Comparison of ENCODE assay signal across 27 cellular contexts in the genomic region with DNA sequence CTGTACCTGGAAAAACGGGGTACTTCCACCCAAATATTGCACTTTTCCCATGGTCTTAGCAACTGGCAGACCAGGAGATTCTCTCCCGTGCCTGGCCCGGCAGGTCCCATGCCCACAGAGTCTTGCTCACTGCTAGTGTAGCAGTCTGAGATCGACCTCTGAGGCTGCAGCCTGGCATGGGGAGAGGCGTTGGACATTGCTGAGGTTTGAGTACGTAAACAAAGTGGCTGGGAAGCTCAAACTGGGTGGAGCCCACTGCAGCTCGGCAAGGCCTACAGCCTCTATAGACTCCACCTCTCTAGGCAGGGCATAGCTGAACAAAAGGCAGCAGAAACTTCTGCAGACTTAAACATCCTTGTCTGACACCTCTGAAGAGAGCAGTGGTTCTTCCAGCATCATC.
"Had no signal": no experiment of that assay in that cellular context is flagged by ENCODE, and none has a peak within 500 bp of the region (broad histone marks: within the 10 kb centered on the region; RNA-seq: fewer than 3 reads in every experiment).

No MANE protein-coding gene starts in this region.

- ATAC-seq: natural killer cell; psoas muscle; right cardiac atrium; right lobe of liver; stimulated activated effector memory CD8-positive, alpha-beta T cell treated with anti-CD3 and anti-CD28 coated beads, Interleukin-12 subunit alpha, Interleukin-12 subunit beta, amount 100 ng/mL, for 72 hours; stimulated activated naive B cell treated with anti-CD40 and anti-IgM and Interleukin-4, amounts not matched to agents 10 μg/mL and 1 μg/mL and 100 μg/mL, for 72 hours had no signal

- H3K36me3 Mint-ChIP-seq: natural killer cell; neural progenitor cell; stimulated activated effector memory CD8-positive, alpha-beta T cell treated with anti-CD3 and anti-CD28 coated beads, Interleukin-12 subunit alpha, Interleukin-12 subunit beta, amount 100 ng/mL, for 72 hours; stimulated activated naive B cell treated with anti-CD40 and anti-IgM and Interleukin-4, amounts not matched to agents 10 μg/mL and 1 μg/mL and 100 μg/mL, for 72 hours had no signal

- H3K4me3 ChIP-seq: neural progenitor cell, ovary, psoas muscle, right lobe of liver, sigmoid colon, stomach, thoracic aorta, thyroid gland, tibial nerve, upper lobe of left lung, vagina had no signal

- H3K9me3 ChIP-seq: ovary, psoas muscle, right lobe of liver, sigmoid colon, stomach, thoracic aorta, thyroid gland, tibial nerve, upper lobe of left lung, vagina had no signal

- H3K27me3 ChIP-seq: neural progenitor cell, ovary, right lobe of liver, thyroid gland, upper lobe of left lung, vagina had no signal

- H3K36me3 ChIP-seq: neural progenitor cell, ovary, right lobe of liver, sigmoid colon, stomach, thoracic aorta, thyroid gland, tibial nerve, upper lobe of left lung, vagina had no signal

- H3K4me1 ChIP-seq: neural progenitor cell, parathyroid adenoma, psoas muscle, right lobe of liver, stomach, thyroid gland, tibial nerve, upper lobe of left lung, vagina had no signal

- H2AFZ ChIP-seq: neural progenitor cell, parathyroid adenoma had no signal

- H3K9me3 Mint-ChIP-seq: natural killer cell; neural progenitor cell; stimulated activated effector memory CD8-positive, alpha-beta T cell treated with anti-CD3 and anti-CD28 coated beads, Interleukin-12 subunit alpha, Interleukin-12 subunit beta, amount 100 ng/mL, for 72 hours; stimulated activated naive CD8-positive, alpha-beta T cell treated with anti-CD3 and anti-CD28 coated beads, Interleukin-15, Interleukin-2, amounts not matched to agents 100 ng/mL and 50 ng/mL, for 24 hours had no signal

- H3K4me1 Mint-ChIP-seq: natural killer cell; nephron; neural progenitor cell; stimulated activated effector memory CD8-positive, alpha-beta T cell treated with anti-CD3 and anti-CD28 coated beads, Interleukin-12 subunit alpha, Interleukin-12 subunit beta, amount 100 ng/mL, for 72 hours; stimulated activated naive B cell treated with anti-CD40 and anti-IgM and Interleukin-4, amounts not matched to agents 10 μg/mL and 1 μg/mL and 100 μg/mL, for 72 hours had no signal

- H3K79me2 ChIP-seq: parathyroid adenoma had no signal

- H3K27ac ChIP-seq: neural progenitor cell, ovary, parathyroid adenoma, psoas muscle, right lobe of liver, sigmoid colon, stomach, thoracic aorta, thyroid gland, tibial nerve, upper lobe of left lung, vagina had no signal

- DNase-seq: natural killer cell; occipital lobe; ovary; psoas muscle; right cardiac atrium; right lobe of liver; sigmoid colon; small intestine; stimulated activated CD4-positive, alpha-beta T cell treated with anti-CD3 and anti-CD28 coated beads, Interleukin-15, amount 100 ng/mL, for 24 hours; stimulated activated CD4-positive, alpha-beta T cell treated with anti-CD3 and anti-CD28 coated beads, Interleukin-2, amount 100 ng/mL, for 24 hours; stimulated activated CD4-positive, alpha-beta T cell treated with anti-CD3 and anti-CD28 coated beads, Interleukin-2, amount 100 ng/mL, for 48 hours; stimulated activated CD4-positive, alpha-beta T cell treated with anti-CD3 and anti-CD28 coated beads, Interleukin-4, amount 100 ng/mL, for 24 hours; stimulated activated naive B cell treated with anti-CD40 and anti-IgM and Interleukin-4, amounts not matched to agents 10 μg/mL and 1 μg/mL and 100 μg/mL, for 72 hours; stimulated activated naive CD4-positive, alpha-beta T cell treated with Interleukin-2 at 50 U/mL for 16 hours; stomach; thyroid gland; trophoblast cell; upper lobe of left lung had no signal

- H3K4me2 ChIP-seq: neural progenitor cell had no signal

- H3K27ac Mint-ChIP-seq: natural killer cell; nephron; neural progenitor cell; progenitor cell of endocrine pancreas; stimulated activated effector memory CD8-positive, alpha-beta T cell treated with anti-CD3 and anti-CD28 coated beads, Interleukin-12 subunit alpha, Interleukin-12 subunit beta, amount 100 ng/mL, for 72 hours; stimulated activated naive B cell treated with anti-CD40 and anti-IgM and Interleukin-4, amounts not matched to agents 10 μg/mL and 1 μg/mL and 100 μg/mL, for 72 hours; stimulated activated naive CD8-positive, alpha-beta T cell treated with anti-CD3 and anti-CD28 coated beads, Interleukin-15, Interleukin-2, amounts not matched to agents 100 ng/mL and 50 ng/mL, for 24 hours had no signal

- H3K4me3 Mint-ChIP-seq: natural killer cell; nephron; neural progenitor cell; stimulated activated effector memory CD8-positive, alpha-beta T cell treated with anti-CD3 and anti-CD28 coated beads, Interleukin-12 subunit alpha, Interleukin-12 subunit beta, amount 100 ng/mL, for 72 hours; stimulated activated naive B cell treated with anti-CD40 and anti-IgM and Interleukin-4, amounts not matched to agents 10 μg/mL and 1 μg/mL and 100 μg/mL, for 72 hours; stimulated activated naive CD8-positive, alpha-beta T cell treated with anti-CD3 and anti-CD28 coated beads, Interleukin-15, Interleukin-2, amounts not matched to agents 100 ng/mL and 50 ng/mL, for 24 hours had no signal
